ENCODE assay signal across 8 cellular contexts in genomic region chr15:37099321-37100108, GRCh38. TPM values are rescaled to one million over a fixed set of nuclear protein-coding genes. Genes with fewer than 3 reads are reported as not detected.
A peak's percentile ranks its signal among the peaks of the same experiment; 100 is the strongest.
DNase-seq lines count a peak whose midpoint lies in the region; ATAC-seq and TF ChIP-seq lines count a peak whose summit lies in the region.

No MANE protein-coding gene starts in this region.

- ATAC-seq in GM19397 (IDR thresholded peaks at IDR 0.05; ENCODE audit: unreplicated experiment) = no peak

- TF ChIP-seq CTCF in KMS-11 (conservative IDR thresholded peaks at IDR 0.05; ENCODE audit: low read depth, low read length) = no peak
- TF ChIP-seq CTCF in spleen (IDR thresholded peaks at IDR 0.05 in 8 of 11, conservative IDR thresholded peaks at IDR 0.05 in 3 of 11) = no peak

- H3K4me3 Mint-ChIP-seq in activated naive CD8-positive, alpha-beta T cell = peak overlapping the region; percentile 94

- H3K27ac ChIP-seq in KMS-11 (peak overlapping the region; percentile 93), spleen (peak overlapping the region; percentile 77 to 94 (median 90))

- H3K36me3 Mint-ChIP-seq in activated naive CD8-positive, alpha-beta T cell = peaks cover 4% of the 10 kb centered on the region

- peaks cover 58% of the 10 kb centered on the region for H3K4me1 Mint-ChIP-seq in activated naive CD8-positive, alpha-beta T cell (ENCODE audit: low read depth)

- no peaks in the 10 kb centered on the region for H3K36me3 ChIP-seq in KMS-11 (ENCODE audit: insufficient read depth)
- H3K36me3 ChIP-seq in spleen = no peaks in the 10 kb centered on the region

- peaks cover 54% of the 10 kb centered on the region for H3K27me3 Mint-ChIP-seq in activated naive CD8-positive, alpha-beta T cell

- H3K27me3 ChIP-seq in KMS-11 (ENCODE audit: insufficient read depth, low read depth) (no peaks in the 10 kb centered on the region), spleen (replicated peaks in 1 of 7) (peaks cover 0 to 100% (median 25%) of the 10 kb centered on the region in 7 donors)

- no peaks in the 10 kb centered on the region for H4K20me1 ChIP-seq in KMS-11 (ENCODE audit: insufficient read depth)

- peak overlapping the region; percentile 95 for H2AFZ ChIP-seq in KMS-11 (ENCODE audit: low read depth)

- TF ChIP-seq POLR2A in spleen (IDR thresholded peaks at IDR 0.05) = no peak

- 3 to 6% (median 4%) methylated on average over 21 of the region's 21 CpGs for WGBS in spleen, 5 donors

- peak overlapping the region; percentile 88 for H3K9ac ChIP-seq in KMS-11

- peaks cover 5% of the 10 kb centered on the region for H3K9me3 Mint-ChIP-seq in activated naive CD8-positive, alpha-beta T cell (ENCODE audit: low read depth)

- peak overlapping the region; percentile 72 for H3K4me2 ChIP-seq in KMS-11

- peaks cover 5% of the 10 kb centered on the region for H3K4me1 ChIP-seq in KMS-11 (ENCODE audit: low read depth, poor library complexity, severe bottlenecking)
- H3K4me1 ChIP-seq in spleen = peaks cover 3 to 83% (median 29%) of the 10 kb centered on the region in 6 donors

- H3K27ac Mint-ChIP-seq in activated naive CD8-positive, alpha-beta T cell = no peak overlapping the region

- H3K79me2 ChIP-seq in KMS-11 (ENCODE audit: insufficient read depth, low read depth) = no peaks in the 10 kb centered on the region

- H3K4me3 ChIP-seq in KMS-11 (IDR thresholded peaks at IDR 0.05; ENCODE audit: insufficient read depth, low read depth, low read length) (no peak overlapping the region), iPS-11a (ENCODE audit: low read depth, low read length) (peak overlapping the region; percentile 13), spleen (peak overlapping the region; percentile 56 to 81 (median 66))

- H3K9me3 ChIP-seq in spleen = no peaks in the 10 kb centered on the region

- DNase-seq in NCI-H2171 treated with DMSO at 0.1 percent for 48 hours (lab: John Stamatoyannopoulos, UW) (peak; percentile 62), NCI-H2171 (lab: John Stamatoyannopoulos, UW) (no peak), spleen (no peak), epidermal melanocyte (ENCODE audit: insufficient read length, low spot score) (no peak)

- intact Hi-C loops in spleen (cut with DNase I; ENCODE audit: low total_unique reads) = loop anchor here (10.0 kb wide), 1 partner anchor 215 kb away; no protein-coding TSS in a partner anchor

RNA-seq across cellular contexts. Expression of gene MEIS2, which starts 0.8 kb away (rescaled TPM):
- 10 to 100 TPM; 18.2 to 57.2 (median 27.7) TPM for total RNA-seq in spleen
- 1 to 10 TPM; 2.6 to 7.8 (median 3.6) TPM for polyA plus RNA-seq in spleen
